ENCODE assay signal across 8 cellular contexts in genomic region chr12:112110787-112111662, GRCh38. TPM values are rescaled to one million over a fixed set of nuclear protein-coding genes. Genes with fewer than 3 reads are reported as not detected.
DNase-seq lines count a peak whose midpoint lies in the region; ATAC-seq and TF ChIP-seq lines count a peak whose summit lies in the region.
"Not testable (repeated sequence)": the region's sequence is repeated elsewhere in the genome, so short reads cannot be mapped to it uniquely, and the experiment has no call there.

No MANE protein-coding gene starts in this region.

- H4K20me1 ChIP-seq in BLaER1 (peaks cover 24% of the 10 kb centered on the region), PC-9 (ENCODE audit: insufficient read depth) (peaks cover 12% of the 10 kb centered on the region)
- not testable (repeated sequence) for H4K20me1 ChIP-seq in HCT116 (ENCODE audit: insufficient read depth)

- WGBS in esophagus, 2 donors: 72 to 76% methylated on average over 20 of the region's 20 CpGs
- 90% methylated on average over 18 of the region's 20 CpGs for WGBS in mesenchymal stem cell

- not testable (repeated sequence) for ATAC-seq in HCT116; activated CD4-positive, alpha-beta T cell treated with anti-CD3 and anti-CD28 coated beads for 36 hours; stimulated activated memory B cell treated with anti-CD40 and anti-IgM and Interleukin-4, amounts not matched to agents 10 μg/mL and 1 μg/mL and 100 μg/mL, for 72 hours

- RAD21 ChIA-PET in HCT116 (lab: Charles Lee; ENCODE audit: low non-redundant PET in 1 of 2, low total read pairs in 2 of 2, uncharacterized antibody in 2 of 2, unreplicated experiment in 2 of 2): not testable (repeated sequence)

- H2AFZ ChIP-seq in HCT116 (ENCODE audit: low read depth, low read length, poor library complexity, severe bottlenecking): peak overlapping the region; percentile 39
- not testable (repeated sequence) for H2AFZ ChIP-seq in PC-9; mesenchymal stem cell (ENCODE audit: low read depth, low read length)

- H3K36me3 Mint-ChIP-seq in activated CD4-positive, alpha-beta T cell treated with anti-CD3 and anti-CD28 coated beads for 36 hours (ENCODE audit: low read depth): peaks cover 16% of the 10 kb centered on the region
- not testable (repeated sequence) for H3K36me3 Mint-ChIP-seq in stimulated activated memory B cell treated with anti-CD40 and anti-IgM and Interleukin-4, amounts not matched to agents 10 μg/mL and 1 μg/mL and 100 μg/mL, for 72 hours

- not testable (repeated sequence) for TF ChIP-seq RAD21 in HCT116 (IDR thresholded peaks at IDR 0.05; ENCODE audit: low read depth)

- peak overlapping the region; percentile 28; the same call in 1 of the 2 replicates for H3K4me2 ChIP-seq in BLaER1
- peak overlapping the region; percentile 95 for H3K4me2 ChIP-seq in HCT116 (ENCODE audit: low read length)
- H3K4me2 ChIP-seq in PC-9: peak overlapping the region; percentile 79; the same call in 1 of the 2 replicates
- not testable (repeated sequence) for H3K4me2 ChIP-seq in mesenchymal stem cell (ENCODE audit: low read length, poor library complexity, severe bottlenecking)

- H4K91ac ChIP-seq in mesenchymal stem cell (ENCODE audit: low read length): not testable (repeated sequence)

- intact Hi-C loops in HCT116 (cut with micrococcal nuclease); PC-9 (cut with micrococcal nuclease; ENCODE audit: unreplicated experiment); activated CD4-positive, alpha-beta T cell treated with anti-CD3 and anti-CD28 coated beads for 36 hours (cut with DNase I, micrococcal nuclease): not testable (repeated sequence)

- H3K79me2 ChIP-seq in HCT116 (ENCODE audit: insufficient read depth, low read length): peaks cover 30% of the 10 kb centered on the region
- peaks cover 47% of the 10 kb centered on the region for H3K79me2 ChIP-seq in PC-9 (ENCODE audit: low read depth)

- POLR2A ChIA-PET in HCT116 (lab: Charles Lee): interaction anchor here (3.4 kb wide), 1 partner anchor 12 kb away, joined by 11 read pairs; no protein-coding TSS in a partner anchor
- POLR2A ChIA-PET in PC-9 (lab: Charles Lee; ENCODE audit: unreplicated experiment): not testable (repeated sequence)
- POLR2A ChIA-PET in activated CD4-positive, alpha-beta T cell treated with anti-CD3 and anti-CD28 coated beads for 36 hours (lab: Charles Lee): interaction anchor here (1.8 kb wide), 1 partner anchor 20 kb away, joined by 7 read pairs; no protein-coding TSS in a partner anchor

- H3K9ac ChIP-seq in BLaER1; mesenchymal stem cell (ENCODE audit: low read length): not testable (repeated sequence)
- H3K9ac ChIP-seq in HCT116 (ENCODE audit: low read length): peak overlapping the region; percentile 100

- H2BK12ac ChIP-seq in mesenchymal stem cell (ENCODE audit: low read length in 2 of 2): not testable (repeated sequence)

- CTCF ChIA-PET in HCT116 (lab: Charles Lee): not testable (repeated sequence)
- CTCF ChIA-PET in PC-9 (lab: Charles Lee): interaction anchor here (0.6 kb wide), 1 partner anchor 9 kb away, joined by 16 read pairs; no protein-coding TSS in a partner anchor
- CTCF ChIA-PET in activated CD4-positive, alpha-beta T cell treated with anti-CD3 and anti-CD28 coated beads for 36 hours (lab: Charles Lee): interaction anchor here (1.0 to 1.1 kb wide), 2 partner anchors 9 to 12 kb away, joined by 3 read pairs; no protein-coding TSS in a partner anchor

- H3K4me3 Mint-ChIP-seq in activated CD4-positive, alpha-beta T cell treated with anti-CD3 and anti-CD28 coated beads for 36 hours; stimulated activated memory B cell treated with anti-CD40 and anti-IgM and Interleukin-4, amounts not matched to agents 10 μg/mL and 1 μg/mL and 100 μg/mL, for 72 hours: not testable (repeated sequence)

- H3K4me1 ChIP-seq in BLaER1: peaks cover 39% of the 10 kb centered on the region
- H3K4me1 ChIP-seq in HCT116 (ENCODE audit: control insufficient read depth in 1 of 2, insufficient read depth in 2 of 2, low read length in 2 of 2): peaks cover 58 to 74% of the 10 kb centered on the region in 2 experiments
- H3K4me1 ChIP-seq in PC-9 (replicated peaks; ENCODE audit: insufficient read depth): peaks cover 68% of the 10 kb centered on the region
- not testable (repeated sequence) for H3K4me1 ChIP-seq in esophagus (ENCODE audit: control insufficient read depth in 2 of 2, insufficient read depth in 2 of 2, low read length in 1 of 2)
- peaks cover 18% of the 10 kb centered on the region for H3K4me1 ChIP-seq in mesenchymal stem cell (ENCODE audit: control insufficient read depth, insufficient read depth, low read depth, low read length)

- not testable (repeated sequence) for H4K8ac ChIP-seq in mesenchymal stem cell (ENCODE audit: low read length)

- H3K36me3 ChIP-seq in BLaER1; esophagus (ENCODE audit: control insufficient read depth in 2 of 2, insufficient read depth in 2 of 2, low read length in 1 of 2); mesenchymal stem cell (ENCODE audit: control insufficient read depth in 1 of 2, insufficient read depth in 2 of 2, low read depth in 1 of 2, low read length in 2 of 2): not testable (repeated sequence)
- peaks cover 0 to 10% of the 10 kb centered on the region in 2 experiments; a peak in 2 of 4 replicates for H3K36me3 ChIP-seq in HCT116 (ENCODE audit: control insufficient read depth in 1 of 2, insufficient read depth in 2 of 2, low read length in 2 of 2)
- H3K36me3 ChIP-seq in PC-9 (ENCODE audit: low read depth): peaks cover 11% of the 10 kb centered on the region; the same call in 1 of the 2 replicates

- not testable (repeated sequence) for H3K4ac ChIP-seq in mesenchymal stem cell (ENCODE audit: low read depth in 1 of 2, low read length in 2 of 2)

- H3K9me2 ChIP-seq in HCT116 (ENCODE audit: insufficient read depth); PC-9 (ENCODE audit: insufficient read depth): not testable (repeated sequence)

- H3F3A ChIP-seq in PC-9 (ENCODE audit: insufficient read depth, low read depth): peaks cover 61% of the 10 kb centered on the region

- H3K9me3 Mint-ChIP-seq in activated CD4-positive, alpha-beta T cell treated with anti-CD3 and anti-CD28 coated beads for 36 hours (ENCODE audit: low read depth); stimulated activated memory B cell treated with anti-CD40 and anti-IgM and Interleukin-4, amounts not matched to agents 10 μg/mL and 1 μg/mL and 100 μg/mL, for 72 hours: not testable (repeated sequence)

- not testable (repeated sequence) for TF ChIP-seq POLR2A in HCT116 (IDR thresholded peaks at IDR 0.05; ENCODE audit: borderline replicate concordance, extremely low read depth, insufficient read depth, insufficient read length)

- H3K23ac ChIP-seq in mesenchymal stem cell (ENCODE audit: low read length in 2 of 2): not testable (repeated sequence)

- H3K27ac ChIP-seq in BLaER1: not testable (repeated sequence)
- H3K27ac ChIP-seq in HCT116 (ENCODE audit: low read depth, low read length) (peak overlapping the region; percentile 96), PC-9 (peak overlapping the region; percentile 89), esophagus (ENCODE audit: low read depth in 2 of 2, low read length in 1 of 2) (peak overlapping the region; percentile 36 to 72), mesenchymal stem cell (ENCODE audit: low read length, poor library complexity, severe bottlenecking) (peak overlapping the region; percentile 32)

- not testable (repeated sequence) for H3K27me3 Mint-ChIP-seq in activated CD4-positive, alpha-beta T cell treated with anti-CD3 and anti-CD28 coated beads for 36 hours; stimulated activated memory B cell treated with anti-CD40 and anti-IgM and Interleukin-4, amounts not matched to agents 10 μg/mL and 1 μg/mL and 100 μg/mL, for 72 hours

- H3K4me1 Mint-ChIP-seq in activated CD4-positive, alpha-beta T cell treated with anti-CD3 and anti-CD28 coated beads for 36 hours: peaks cover 31% of the 10 kb centered on the region
- peaks cover 32% of the 10 kb centered on the region for H3K4me1 Mint-ChIP-seq in stimulated activated memory B cell treated with anti-CD40 and anti-IgM and Interleukin-4, amounts not matched to agents 10 μg/mL and 1 μg/mL and 100 μg/mL, for 72 hours

- not testable (repeated sequence) for H2BK120ac ChIP-seq in mesenchymal stem cell (ENCODE audit: low read depth, low read length)

- not testable (repeated sequence) for H3K9me3 ChIP-seq in BLaER1; HCT116 (ENCODE audit: control insufficient read depth in 1 of 2, insufficient read depth in 1 of 2, low read depth in 1 of 2, low read length in 2 of 2); PC-9 (ENCODE audit: insufficient read depth, low read depth); esophagus (ENCODE audit: control insufficient read depth in 2 of 2, insufficient read depth in 1 of 2, low read depth in 1 of 2, low read length in 1 of 2); mesenchymal stem cell (ENCODE audit: control insufficient read depth, low read length)

- not testable (repeated sequence) for H3K79me1 ChIP-seq in mesenchymal stem cell (replicated peaks; ENCODE audit: low read length, poor library complexity, severe bottlenecking)

- H2BK15ac ChIP-seq in mesenchymal stem cell (ENCODE audit: low read depth, poor library complexity, severe bottlenecking): not testable (repeated sequence)

- not testable (repeated sequence) for H2AK5ac ChIP-seq in mesenchymal stem cell (ENCODE audit: low read length, severe bottlenecking)

- H2BK5ac ChIP-seq in mesenchymal stem cell (ENCODE audit: low read depth, low read length, poor library complexity, severe bottlenecking): peak overlapping the region; percentile 31

- DNase-seq in HCT116 (ENCODE audit: low read depth, low spot score); PC-9; activated CD4-positive, alpha-beta T cell treated with anti-CD3 and anti-CD28 coated beads for 36 hours; mesenchymal stem cell: not testable (repeated sequence)
- peak; percentile 19 for DNase-seq in activated effector memory CD4-positive, alpha-beta T cell treated with anti-CD3 and anti-CD28 coated beads, Interleukin-2, amount 50 U/mL, for 16 hours

- not testable (repeated sequence) for BruUV-seq in HCT116 (replicated peaks; lab: Mats Ljungman, UMichigan); PC-9 (replicated peaks; lab: Mats Ljungman, UMichigan)

- not testable (repeated sequence) for H3K14ac ChIP-seq in mesenchymal stem cell (ENCODE audit: low read length in 2 of 2)

- peak overlapping the region; percentile 61 for H3K27ac Mint-ChIP-seq in activated CD4-positive, alpha-beta T cell treated with anti-CD3 and anti-CD28 coated beads for 36 hours
- H3K27ac Mint-ChIP-seq in stimulated activated memory B cell treated with anti-CD40 and anti-IgM and Interleukin-4, amounts not matched to agents 10 μg/mL and 1 μg/mL and 100 μg/mL, for 72 hours: peak overlapping the region; percentile 99

- TF ChIP-seq CTCF in HCT116 (IDR thresholded peaks at IDR 0.05 in 2 of 3, conservative IDR thresholded peaks at IDR 0.05 in 1 of 3; ENCODE audit: borderline replicate concordance in 1 of 3, insufficient read depth in 1 of 3, low read depth in 2 of 3, low read length in 2 of 3); PC-9 (conservative IDR thresholded peaks at IDR 0.05): not testable (repeated sequence)

- not testable (repeated sequence) for H3K27me3 ChIP-seq in BLaER1; HCT116 (ENCODE audit: insufficient read depth, low read length); PC-9 (ENCODE audit: insufficient read depth, low read depth); esophagus (ENCODE audit: control insufficient read depth in 1 of 2, insufficient read depth in 2 of 2, low read length in 2 of 2); mesenchymal stem cell (ENCODE audit: control insufficient read depth in 1 of 2, insufficient read depth in 1 of 2, low read length in 2 of 2)

- not testable (repeated sequence) for H3K4me3 ChIP-seq in BLaER1; HCT116 (replicated peaks in 1 of 2; ENCODE audit: low read depth in 1 of 2, low read length in 2 of 2); PC-9; esophagus (ENCODE audit: low read depth in 1 of 2, low read length in 2 of 2); mesenchymal stem cell (ENCODE audit: insufficient read depth in 1 of 2, low read depth in 1 of 2, low read length in 2 of 2)

- H3K18ac ChIP-seq in mesenchymal stem cell (ENCODE audit: low read depth in 1 of 2, low read length in 2 of 2): not testable (repeated sequence)

RNA-seq across cellular contexts. Expression of gene NAA25, which starts 2.4 kb away (rescaled TPM):
- 56.6 TPM for total RNA-seq in HCT116 (2021; ENCODE audit: unreplicated experiment)
- 11.3 and 13.8 TPM in 2 replicates for polyA plus RNA-seq in HCT116 (2012)
- total RNA-seq in PC-9 (2021): 29.5 and 37.0 TPM in 2 replicates
- 10 to 100 TPM; 50.9 to 58.5 TPM for total RNA-seq in activated CD4-positive, alpha-beta T cell treated with anti-CD3 and anti-CD28 coated beads for 36 hours
- polyA plus RNA-seq in esophagus: 1 to 10 TPM; 6.1 to 8.1 TPM
- polyA plus RNA-seq in mesenchymal stem cell (2013, experiment 1 of 2): 14.3 TPM
- 18.4 TPM for polyA plus RNA-seq in mesenchymal stem cell (2013, experiment 2 of 2)

RNA-seq across cellular contexts. Expression of gene TRAFD1, which starts 14.3 kb away (rescaled TPM):
- 25.5 TPM for total RNA-seq in HCT116 (2021; ENCODE audit: unreplicated experiment)
- polyA plus RNA-seq in HCT116 (2012): 20.2 and 24.5 TPM in 2 replicates
- 34.1 and 38.7 TPM in 2 replicates for total RNA-seq in PC-9 (2021)
- 10 to 100 TPM; 52.5 to 54.1 TPM for total RNA-seq in activated CD4-positive, alpha-beta T cell treated with anti-CD3 and anti-CD28 coated beads for 36 hours
- 10 to 100 TPM; 10.8 to 24.9 TPM for polyA plus RNA-seq in esophagus
- polyA plus RNA-seq in mesenchymal stem cell (2013, experiment 1 of 2): 26.0 TPM
- 24.7 TPM for polyA plus RNA-seq in mesenchymal stem cell (2013, experiment 2 of 2)
